ENCODE assay signal across 24 cellular contexts in the genomic region with DNA sequence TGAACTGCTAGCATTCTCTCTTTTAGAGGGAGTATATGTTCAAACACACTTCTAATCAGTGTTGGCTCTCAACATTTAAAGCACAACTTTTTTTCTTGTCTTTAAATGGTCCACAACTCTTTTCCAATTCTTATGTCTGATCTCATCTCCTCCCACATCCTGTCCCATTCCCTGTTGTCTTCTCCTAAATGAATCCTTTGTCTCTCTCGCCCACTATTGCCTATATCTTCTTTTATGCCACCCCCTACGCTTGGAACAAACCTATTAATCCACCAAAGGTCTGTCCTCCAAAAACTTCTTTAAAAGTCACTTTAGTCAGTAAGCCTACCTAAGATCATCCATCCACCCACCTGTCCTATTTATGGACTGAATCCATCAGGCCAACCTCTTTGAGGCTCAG.
"Had no signal": no experiment of that assay in that cellular context is flagged by ENCODE, and none has a peak within 500 bp of the region (broad histone marks: within the 10 kb centered on the region; RNA-seq: fewer than 3 reads in every experiment).

No MANE protein-coding gene starts in this region.

- H3K36me3 ChIP-seq: heart left ventricle, transverse colon, WERI-Rb-1 had no signal

- H3K27ac Mint-ChIP-seq: activated naive CD8-positive, alpha-beta T cell had no signal

- H3K4me3 ChIP-seq: body of pancreas, coronary artery, heart left ventricle, lung, testis, transverse colon had no signal

- H3K27me3 ChIP-seq: body of pancreas, heart left ventricle, testis, transverse colon had no signal

- H3K27me3 Mint-ChIP-seq: activated naive CD8-positive, alpha-beta T cell; effector memory CD8-positive, alpha-beta T cell had no signal

- ATAC-seq: activated CD4-positive, CD25-positive, alpha-beta regulatory T cell treated with anti-CD3 and anti-CD28 coated beads, Interleukin-2, amount 50 U/mL, for 24 hours; body of pancreas; effector memory CD8-positive, alpha-beta T cell; right cardiac atrium had no signal

- DNase-seq: activated CD4-positive, alpha-beta T cell treated with anti-CD3 and anti-CD28 coated beads for 48 hours; activated CD4-positive, alpha-beta T cell treated with anti-CD3 and anti-CD28 coated beads, Interleukin-2, amount 50 U/mL, for 48 hours; activated CD8-positive, alpha-beta memory T cell treated with anti-CD3 and anti-CD28 coated beads for 24 hours; activated effector memory CD4-positive, alpha-beta T cell treated with Interleukin-2 at 50 U/mL for 16 hours; activated naive CD4-positive, alpha-beta T cell treated with Interleukin-2 at 50 U/mL for 16 hours; aorta; body of pancreas; cerebellar nuclear complex; effector memory CD8-positive, alpha-beta T cell; foreskin fibroblast; heart left ventricle; occipital lobe; stimulated activated CD4-positive, alpha-beta T cell treated with anti-CD3 and anti-CD28 coated beads, Interleukin-15, amount 100 ng/mL, for 24 hours; stimulated activated CD4-positive, alpha-beta T cell treated with anti-CD3 and anti-CD28 coated beads, Interleukin-2, amount 100 ng/mL, for 24 hours; stimulated activated naive CD4-positive, alpha-beta T cell; testis; transverse colon; WERI-Rb-1 had no signal

- H3K9me3 Mint-ChIP-seq: effector memory CD8-positive, alpha-beta T cell had no signal

- H3K9me3 ChIP-seq: body of pancreas, heart left ventricle, testis, transverse colon had no signal

- H3K27ac ChIP-seq: body of pancreas, coronary artery, heart left ventricle, parathyroid adenoma, testis, transverse colon, WERI-Rb-1 had no signal

- H3K4me3 Mint-ChIP-seq: activated naive CD8-positive, alpha-beta T cell; effector memory CD8-positive, alpha-beta T cell had no signal

- H3K4me1 ChIP-seq: body of pancreas, parathyroid adenoma, testis, transverse colon had no signal
